In the genomic region with DNA sequence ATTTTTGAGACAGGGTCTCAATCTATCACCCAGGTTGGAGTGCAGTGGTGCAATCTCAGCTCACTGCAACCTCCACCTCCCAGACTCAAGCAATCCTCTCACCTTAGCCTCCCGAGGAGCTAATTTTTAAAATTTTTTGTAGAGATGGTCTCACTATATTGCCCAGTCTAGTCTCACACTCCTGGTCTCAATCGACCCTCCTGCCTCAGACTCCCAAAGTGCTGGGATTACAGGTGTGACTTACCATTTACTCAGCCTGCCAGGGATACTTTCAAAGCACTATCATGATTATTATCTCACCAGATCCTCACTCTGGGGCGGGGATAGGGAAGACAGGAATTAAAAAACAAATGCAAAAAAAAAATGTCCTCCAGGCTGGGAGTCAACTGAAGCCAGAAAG, we compare ENCODE assay signal across 1 cellular context.
TF ChIP-seq lines count a peak whose summit lies in the region.

No MANE protein-coding gene starts in this region.

TF ChIP-seq in GM12878, 131 proteins besides CTCF, POLR2A, EP300 and RAD21 (continued from another document):
- TF ChIP-seq, protein P1, sequence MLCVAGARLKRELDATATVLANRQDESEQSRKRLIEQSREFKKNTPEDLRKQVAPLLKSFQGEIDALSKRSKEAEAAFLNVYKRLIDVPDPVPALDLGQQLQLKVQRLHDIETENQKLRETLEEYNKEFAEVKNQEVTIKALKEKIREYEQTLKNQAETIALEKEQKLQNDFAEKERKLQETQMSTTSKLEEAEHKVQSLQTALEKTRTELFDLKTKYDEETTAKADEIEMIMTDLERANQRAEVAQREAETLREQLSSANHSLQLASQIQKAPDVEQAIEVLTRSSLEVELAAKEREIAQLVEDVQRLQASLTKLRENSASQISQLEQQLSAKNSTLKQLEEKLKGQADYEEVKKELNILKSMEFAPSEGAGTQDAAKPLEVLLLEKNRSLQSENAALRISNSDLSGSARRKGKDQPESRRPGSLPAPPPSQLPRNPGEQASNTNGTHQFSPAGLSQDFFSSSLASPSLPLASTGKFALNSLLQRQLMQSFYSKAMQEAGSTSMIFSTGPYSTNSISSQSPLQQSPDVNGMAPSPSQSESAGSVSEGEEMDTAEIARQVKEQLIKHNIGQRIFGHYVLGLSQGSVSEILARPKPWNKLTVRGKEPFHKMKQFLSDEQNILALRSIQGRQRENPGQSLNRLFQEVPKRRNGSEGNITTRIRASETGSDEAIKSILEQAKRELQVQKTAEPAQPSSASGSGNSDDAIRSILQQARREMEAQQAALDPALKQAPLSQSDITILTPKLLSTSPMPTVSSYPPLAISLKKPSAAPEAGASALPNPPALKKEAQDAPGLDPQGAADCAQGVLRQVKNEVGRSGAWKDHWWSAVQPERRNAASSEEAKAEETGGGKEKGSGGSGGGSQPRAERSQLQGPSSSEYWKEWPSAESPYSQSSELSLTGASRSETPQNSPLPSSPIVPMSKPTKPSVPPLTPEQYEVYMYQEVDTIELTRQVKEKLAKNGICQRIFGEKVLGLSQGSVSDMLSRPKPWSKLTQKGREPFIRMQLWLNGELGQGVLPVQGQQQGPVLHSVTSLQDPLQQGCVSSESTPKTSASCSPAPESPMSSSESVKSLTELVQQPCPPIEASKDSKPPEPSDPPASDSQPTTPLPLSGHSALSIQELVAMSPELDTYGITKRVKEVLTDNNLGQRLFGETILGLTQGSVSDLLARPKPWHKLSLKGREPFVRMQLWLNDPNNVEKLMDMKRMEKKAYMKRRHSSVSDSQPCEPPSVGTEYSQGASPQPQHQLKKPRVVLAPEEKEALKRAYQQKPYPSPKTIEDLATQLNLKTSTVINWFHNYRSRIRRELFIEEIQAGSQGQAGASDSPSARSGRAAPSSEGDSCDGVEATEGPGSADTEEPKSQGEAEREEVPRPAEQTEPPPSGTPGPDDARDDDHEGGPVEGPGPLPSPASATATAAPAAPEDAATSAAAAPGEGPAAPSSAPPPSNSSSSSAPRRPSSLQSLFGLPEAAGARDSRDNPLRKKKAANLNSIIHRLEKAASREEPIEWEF (IDR thresholded peaks at IDR 0.05; ENCODE audit: insufficient replicate concordance, low read depth, low read length): no peak
- TF ChIP-seq PAX8 (IDR thresholded peaks at IDR 0.05) (no peak), CBX5 (IDR thresholded peaks at IDR 0.05; ENCODE audit: low read depth) (no peak), SIN3A (IDR thresholded peaks at IDR 0.05; ENCODE audit: low read depth, low read length) (no peak), HDGF (IDR thresholded peaks at IDR 0.05) (no peak), ZNF274 (IDR thresholded peaks at IDR 0.05; ENCODE audit: insufficient read depth, insufficient read length) (no peak)
- TF ChIP-seq, protein P2, sequence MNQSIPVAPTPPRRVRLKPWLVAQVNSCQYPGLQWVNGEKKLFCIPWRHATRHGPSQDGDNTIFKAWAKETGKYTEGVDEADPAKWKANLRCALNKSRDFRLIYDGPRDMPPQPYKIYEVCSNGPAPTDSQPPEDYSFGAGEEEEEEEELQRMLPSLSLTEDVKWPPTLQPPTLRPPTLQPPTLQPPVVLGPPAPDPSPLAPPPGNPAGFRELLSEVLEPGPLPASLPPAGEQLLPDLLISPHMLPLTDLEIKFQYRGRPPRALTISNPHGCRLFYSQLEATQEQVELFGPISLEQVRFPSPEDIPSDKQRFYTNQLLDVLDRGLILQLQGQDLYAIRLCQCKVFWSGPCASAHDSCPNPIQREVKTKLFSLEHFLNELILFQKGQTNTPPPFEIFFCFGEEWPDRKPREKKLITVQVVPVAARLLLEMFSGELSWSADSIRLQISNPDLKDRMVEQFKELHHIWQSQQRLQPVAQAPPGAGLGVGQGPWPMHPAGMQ (IDR thresholded peaks at IDR 0.05; ENCODE audit: borderline replicate concordance): no peak
- TF ChIP-seq, protein P3, sequence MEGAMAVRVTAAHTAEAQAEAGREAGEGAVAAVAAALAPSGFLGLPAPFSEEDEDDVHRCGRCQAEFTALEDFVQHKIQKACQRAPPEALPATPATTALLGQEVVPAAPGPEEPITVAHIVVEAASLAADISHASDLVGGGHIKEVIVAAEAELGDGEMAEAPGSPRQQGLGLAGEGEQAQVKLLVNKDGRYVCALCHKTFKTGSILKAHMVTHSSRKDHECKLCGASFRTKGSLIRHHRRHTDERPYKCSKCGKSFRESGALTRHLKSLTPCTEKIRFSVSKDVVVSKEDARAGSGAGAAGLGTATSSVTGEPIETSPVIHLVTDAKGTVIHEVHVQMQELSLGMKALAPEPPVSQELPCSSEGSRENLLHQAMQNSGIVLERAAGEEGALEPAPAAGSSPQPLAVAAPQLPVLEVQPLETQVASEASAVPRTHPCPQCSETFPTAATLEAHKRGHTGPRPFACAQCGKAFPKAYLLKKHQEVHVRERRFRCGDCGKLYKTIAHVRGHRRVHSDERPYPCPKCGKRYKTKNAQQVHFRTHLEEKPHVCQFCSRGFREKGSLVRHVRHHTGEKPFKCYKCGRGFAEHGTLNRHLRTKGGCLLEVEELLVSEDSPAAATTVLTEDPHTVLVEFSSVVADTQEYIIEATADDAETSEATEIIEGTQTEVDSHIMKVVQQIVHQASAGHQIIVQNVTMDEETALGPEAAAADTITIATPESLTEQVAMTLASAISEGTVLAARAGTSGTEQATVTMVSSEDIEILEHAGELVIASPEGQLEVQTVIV (IDR thresholded peaks at IDR 0.05; ENCODE audit: borderline replicate concordance, partially characterized antibody): no peak
- TF ChIP-seq, protein P4, sequence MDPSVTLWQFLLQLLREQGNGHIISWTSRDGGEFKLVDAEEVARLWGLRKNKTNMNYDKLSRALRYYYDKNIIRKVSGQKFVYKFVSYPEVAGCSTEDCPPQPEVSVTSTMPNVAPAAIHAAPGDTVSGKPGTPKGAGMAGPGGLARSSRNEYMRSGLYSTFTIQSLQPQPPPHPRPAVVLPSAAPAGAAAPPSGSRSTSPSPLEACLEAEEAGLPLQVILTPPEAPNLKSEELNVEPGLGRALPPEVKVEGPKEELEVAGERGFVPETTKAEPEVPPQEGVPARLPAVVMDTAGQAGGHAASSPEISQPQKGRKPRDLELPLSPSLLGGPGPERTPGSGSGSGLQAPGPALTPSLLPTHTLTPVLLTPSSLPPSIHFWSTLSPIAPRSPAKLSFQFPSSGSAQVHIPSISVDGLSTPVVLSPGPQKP (IDR thresholded peaks at IDR 0.05; ENCODE audit: low read depth, low read length): no peak
- TF ChIP-seq, protein P5, sequence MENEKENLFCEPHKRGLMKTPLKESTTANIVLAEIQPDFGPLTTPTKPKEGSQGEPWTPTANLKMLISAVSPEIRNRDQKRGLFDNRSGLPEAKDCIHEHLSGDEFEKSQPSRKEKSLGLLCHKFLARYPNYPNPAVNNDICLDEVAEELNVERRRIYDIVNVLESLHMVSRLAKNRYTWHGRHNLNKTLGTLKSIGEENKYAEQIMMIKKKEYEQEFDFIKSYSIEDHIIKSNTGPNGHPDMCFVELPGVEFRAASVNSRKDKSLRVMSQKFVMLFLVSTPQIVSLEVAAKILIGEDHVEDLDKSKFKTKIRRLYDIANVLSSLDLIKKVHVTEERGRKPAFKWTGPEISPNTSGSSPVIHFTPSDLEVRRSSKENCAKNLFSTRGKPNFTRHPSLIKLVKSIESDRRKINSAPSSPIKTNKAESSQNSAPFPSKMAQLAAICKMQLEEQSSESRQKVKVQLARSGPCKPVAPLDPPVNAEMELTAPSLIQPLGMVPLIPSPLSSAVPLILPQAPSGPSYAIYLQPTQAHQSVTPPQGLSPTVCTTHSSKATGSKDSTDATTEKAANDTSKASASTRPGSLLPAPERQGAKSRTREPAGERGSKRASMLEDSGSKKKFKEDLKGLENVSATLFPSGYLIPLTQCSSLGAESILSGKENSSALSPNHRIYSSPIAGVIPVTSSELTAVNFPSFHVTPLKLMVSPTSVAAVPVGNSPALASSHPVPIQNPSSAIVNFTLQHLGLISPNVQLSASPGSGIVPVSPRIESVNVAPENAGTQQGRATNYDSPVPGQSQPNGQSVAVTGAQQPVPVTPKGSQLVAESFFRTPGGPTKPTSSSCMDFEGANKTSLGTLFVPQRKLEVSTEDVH (IDR thresholded peaks at IDR 0.05; ENCODE audit: low read depth, partially characterized antibody): no peak
